Comparison of ENCODE assay signal across 16 cellular contexts in genomic region chr18:28365406-28365805, GRCh38.
DNase-seq lines count a peak whose midpoint lies in the region; ATAC-seq, FAIRE-seq and TF ChIP-seq lines count a peak whose summit lies in the region.
"Had no signal": no experiment of that assay in that cellular context is flagged by ENCODE, and none has a peak within 500 bp of the region (broad histone marks: within the 10 kb centered on the region; RNA-seq: fewer than 3 reads in every experiment).

No MANE protein-coding gene starts in this region.

- ATAC-seq in GM19455 (IDR thresholded peaks at IDR 0.05; ENCODE audit: unreplicated experiment) = no peak

- TF ChIP-seq CTCF in astrocyte of the spinal cord (IDR thresholded peaks at IDR 0.05; ENCODE audit: low read depth, low read length) = no peak

- no peaks in the 10 kb centered on the region; the same call in 1 of the 2 replicates for H3K9me3 ChIP-seq in MG63
- H3K9me3 ChIP-seq: ovary had no signal

- in situ Hi-C loops in astrocyte of the spinal cord (cut with HindIII; ENCODE audit: low sequenced_read_pairs) = no loop called here

- no peaks in the 10 kb centered on the region for H3K27me3 ChIP-seq in MG63
- H3K27me3 ChIP-seq: dorsolateral prefrontal cortex, ovary had no signal

- no peak for FAIRE-seq in RCC 7860 (lab: Jason Lieb, UNC)
- FAIRE-seq: GM18507 had no signal

- DNase-seq in Daoy (ENCODE audit: low read depth) (peak; percentile 37), MG63 (peak; percentile 17), astrocyte of the spinal cord (ENCODE audit: low read depth, low spot score) (peak; percentile 60), kidney tubule cell (ENCODE audit: low spot score) (peak; percentile 67), RCC 7860 (ENCODE audit: low spot score) (no peak), CD1c-positive myeloid dendritic cell (ENCODE audit: extremely low spot score) (no peak), NCI-H1694 treated with DMSO at 0.1 percent for 48 hours (lab: John Stamatoyannopoulos, UW) (no peak)
- DNase-seq: activated naive CD8-positive, alpha-beta T cell treated with anti-CD3 and anti-CD28 coated beads, Interleukin-2, amount 10 ng/mL, durations not matched to agents 7 days and 5 days; dorsolateral prefrontal cortex; Kasumi-1; NCI-H446 treated with DMSO at 0.1 percent for 48 hours; ovary; stimulated activated CD4-positive, alpha-beta T cell treated with anti-CD3 and anti-CD28 coated beads, Interleukin-4, amount 100 ng/mL, for 4 hours; stimulated activated naive CD4-positive, alpha-beta T cell treated with Interleukin-2 at 50 U/mL for 16 hours had no signal

- H3K36me3 ChIP-seq in MG63 = no peaks in the 10 kb centered on the region
- H3K36me3 ChIP-seq: ovary had no signal

- H3K4me3 ChIP-seq in MG63 (no peak overlapping the region), astrocyte of the spinal cord (ENCODE audit: low read depth, low read length) (no peak overlapping the region)
- H3K4me3 ChIP-seq: dorsolateral prefrontal cortex, ovary had no signal

Comparison
In these comparisons a context has a peak if more than half of its experiments do, and no peak if none do; other contexts are left out.
1. DNase-seq: peak in Daoy (single experiment), MG63 (single experiment), astrocyte of the spinal cord (single experiment) and kidney tubule cell (single experiment); none in RCC 7860 (single experiment), CD1c-positive myeloid dendritic cell (single experiment) and NCI-H1694 treated with DMSO at 0.1 percent for 48 hours (single experiment).